In genomic region chr2:8571792-8572499, GRCh38 we compare ENCODE assay signal across 1 cellular context.
TF ChIP-seq lines count a peak whose summit lies in the region.

No MANE protein-coding gene starts in this region.

TF ChIP-seq in HepG2, 621 proteins besides CTCF, POLR2A, EP300 and RAD21 (continued from another document and continues in another):
- TF ChIP-seq, protein P1, sequence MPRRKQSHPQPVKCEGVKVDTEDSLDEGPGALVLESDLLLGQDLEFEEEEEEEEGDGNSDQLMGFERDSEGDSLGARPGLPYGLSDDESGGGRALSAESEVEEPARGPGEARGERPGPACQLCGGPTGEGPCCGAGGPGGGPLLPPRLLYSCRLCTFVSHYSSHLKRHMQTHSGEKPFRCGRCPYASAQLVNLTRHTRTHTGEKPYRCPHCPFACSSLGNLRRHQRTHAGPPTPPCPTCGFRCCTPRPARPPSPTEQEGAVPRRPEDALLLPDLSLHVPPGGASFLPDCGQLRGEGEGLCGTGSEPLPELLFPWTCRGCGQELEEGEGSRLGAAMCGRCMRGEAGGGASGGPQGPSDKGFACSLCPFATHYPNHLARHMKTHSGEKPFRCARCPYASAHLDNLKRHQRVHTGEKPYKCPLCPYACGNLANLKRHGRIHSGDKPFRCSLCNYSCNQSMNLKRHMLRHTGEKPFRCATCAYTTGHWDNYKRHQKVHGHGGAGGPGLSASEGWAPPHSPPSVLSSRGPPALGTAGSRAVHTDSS (CRISPR knock-in tag; conservative IDR thresholded peaks at IDR 0.05) = no peak
- TF ChIP-seq, protein P2, sequence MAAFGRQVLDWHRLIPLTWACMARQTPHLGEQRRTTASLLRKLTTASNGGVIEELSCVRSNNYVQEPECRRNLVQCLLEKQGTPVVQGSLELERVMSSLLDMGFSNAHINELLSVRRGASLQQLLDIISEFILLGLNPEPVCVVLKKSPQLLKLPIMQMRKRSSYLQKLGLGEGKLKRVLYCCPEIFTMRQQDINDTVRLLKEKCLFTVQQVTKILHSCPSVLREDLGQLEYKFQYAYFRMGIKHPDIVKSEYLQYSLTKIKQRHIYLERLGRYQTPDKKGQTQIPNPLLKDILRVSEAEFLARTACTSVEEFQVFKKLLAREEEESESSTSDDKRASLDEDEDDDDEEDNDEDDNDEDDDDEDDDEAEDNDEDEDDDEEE (CRISPR knock-in tag; IDR thresholded peaks at IDR 0.05) = 0 out of 2 replicates have a peak, but pooled peaks have one; percentile 4
- peak; percentile 76 for TF ChIP-seq SPEN (CRISPR knock-in tag; IDR thresholded peaks at IDR 0.05; ENCODE audit: low read depth)
- peak; percentile 98 for TF ChIP-seq ZFP36 (IDR thresholded peaks at IDR 0.05; ENCODE audit: borderline replicate concordance, low read depth, low read length, partially characterized antibody)
- TF ChIP-seq ZNF292 (CRISPR knock-in tag; IDR thresholded peaks at IDR 0.05; ENCODE audit: borderline replicate concordance, low read depth) = peak; percentile 98; the same call in 1 of the 2 replicates
- no peak for TF ChIP-seq TEF (CRISPR knock-in tag; IDR thresholded peaks at IDR 0.05)
- TF ChIP-seq SAP130 (CRISPR knock-in tag; IDR thresholded peaks at IDR 0.05; ENCODE audit: low read depth) = peak; percentile 84
- TF ChIP-seq SSRP1 (CRISPR knock-in tag; IDR thresholded peaks at IDR 0.05) = no peak
- TF ChIP-seq BRF2 (CRISPR knock-in tag; IDR thresholded peaks at IDR 0.05) = peak; percentile 67; the same call in 1 of the 2 replicates
- no peak for TF ChIP-seq CCAR2 (optimal IDR thresholded peaks at IDR 0.05; ENCODE audit: low read depth, low read length)
- peak; percentile 86 for TF ChIP-seq GATAD2A (CRISPR knock-in tag; IDR thresholded peaks at IDR 0.05)
- TF ChIP-seq CEBPG (CRISPR knock-in tag; IDR thresholded peaks at IDR 0.05) = no peak
- 0 out of 2 replicates have a peak, but pooled peaks have one; percentile 54 for TF ChIP-seq ZNF614 (CRISPR knock-in tag; IDR thresholded peaks at IDR 0.05; ENCODE audit: borderline replicate concordance)
- TF ChIP-seq MIER3 (CRISPR knock-in tag; IDR thresholded peaks at IDR 0.05; ENCODE audit: borderline replicate concordance) = peak; percentile 38; the same call in 1 of the 2 replicates
- peak; percentile 42; the same call in 1 of the 2 replicates for TF ChIP-seq SRY (CRISPR knock-in tag; IDR thresholded peaks at IDR 0.05)
- TF ChIP-seq ARID3A (IDR thresholded peaks at IDR 0.05; ENCODE audit: low read depth, low read length) = 0 out of 2 replicates have a peak, but pooled peaks have one; percentile 33
- peak; percentile 77 for TF ChIP-seq XRCC5 (optimal IDR thresholded peaks at IDR 0.05; ENCODE audit: low read length)
- TF ChIP-seq, protein P3, sequence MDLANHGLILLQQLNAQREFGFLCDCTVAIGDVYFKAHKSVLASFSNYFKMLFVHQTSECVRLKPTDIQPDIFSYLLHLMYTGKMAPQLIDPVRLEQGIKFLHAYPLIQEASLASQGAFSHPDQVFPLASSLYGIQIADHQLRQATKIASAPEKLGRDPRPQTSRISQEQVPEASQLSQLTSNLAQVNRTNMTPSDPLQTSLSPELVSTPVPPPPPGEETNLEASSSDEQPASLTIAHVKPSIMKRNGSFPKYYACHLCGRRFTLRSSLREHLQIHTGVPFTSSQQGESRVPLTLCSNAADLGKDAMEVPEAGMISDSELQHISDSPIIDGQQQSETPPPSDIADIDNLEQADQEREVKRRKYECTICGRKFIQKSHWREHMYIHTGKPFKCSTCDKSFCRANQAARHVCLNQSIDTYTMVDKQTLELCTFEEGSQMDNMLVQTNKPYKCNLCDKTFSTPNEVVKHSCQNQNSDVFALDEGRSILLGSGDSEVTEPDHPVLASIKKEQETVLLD (CRISPR knock-in tag; IDR thresholded peaks at IDR 0.05; ENCODE audit: low read depth) = no peak
- no peak for TF ChIP-seq ZNF639 (CRISPR knock-in tag; conservative IDR thresholded peaks at IDR 0.05)
- no peak for TF ChIP-seq HNRNPUL1 (IDR thresholded peaks at IDR 0.05; ENCODE audit: low read depth, low read length)
- TF ChIP-seq, protein P4, sequence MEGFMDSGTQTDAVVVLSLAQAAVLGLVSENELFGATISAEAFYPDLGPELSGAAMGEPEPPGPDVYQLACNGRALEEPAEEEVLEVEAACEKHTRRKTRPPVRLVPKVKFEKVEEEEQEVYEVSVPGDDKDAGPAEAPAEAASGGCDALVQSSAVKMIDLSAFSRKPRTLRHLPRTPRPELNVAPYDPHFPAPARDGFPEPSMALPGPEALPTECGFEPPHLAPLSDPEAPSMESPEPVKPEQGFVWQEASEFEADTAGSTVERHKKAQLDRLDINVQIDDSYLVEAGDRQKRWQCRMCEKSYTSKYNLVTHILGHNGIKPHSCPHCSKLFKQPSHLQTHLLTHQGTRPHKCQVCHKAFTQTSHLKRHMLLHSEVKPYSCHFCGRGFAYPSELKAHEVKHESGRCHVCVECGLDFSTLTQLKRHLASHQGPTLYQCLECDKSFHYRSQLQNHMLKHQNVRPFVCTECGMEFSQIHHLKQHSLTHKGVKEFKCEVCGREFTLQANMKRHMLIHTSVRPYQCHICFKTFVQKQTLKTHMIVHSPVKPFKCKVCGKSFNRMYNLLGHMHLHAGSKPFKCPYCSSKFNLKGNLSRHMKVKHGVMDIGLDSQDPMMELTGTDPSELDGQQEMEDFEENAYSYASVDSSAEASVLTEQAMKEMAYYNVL (CRISPR knock-in tag; IDR thresholded peaks at IDR 0.05; ENCODE audit: borderline replicate concordance) = peak; percentile 43
- TF ChIP-seq, protein P5, sequence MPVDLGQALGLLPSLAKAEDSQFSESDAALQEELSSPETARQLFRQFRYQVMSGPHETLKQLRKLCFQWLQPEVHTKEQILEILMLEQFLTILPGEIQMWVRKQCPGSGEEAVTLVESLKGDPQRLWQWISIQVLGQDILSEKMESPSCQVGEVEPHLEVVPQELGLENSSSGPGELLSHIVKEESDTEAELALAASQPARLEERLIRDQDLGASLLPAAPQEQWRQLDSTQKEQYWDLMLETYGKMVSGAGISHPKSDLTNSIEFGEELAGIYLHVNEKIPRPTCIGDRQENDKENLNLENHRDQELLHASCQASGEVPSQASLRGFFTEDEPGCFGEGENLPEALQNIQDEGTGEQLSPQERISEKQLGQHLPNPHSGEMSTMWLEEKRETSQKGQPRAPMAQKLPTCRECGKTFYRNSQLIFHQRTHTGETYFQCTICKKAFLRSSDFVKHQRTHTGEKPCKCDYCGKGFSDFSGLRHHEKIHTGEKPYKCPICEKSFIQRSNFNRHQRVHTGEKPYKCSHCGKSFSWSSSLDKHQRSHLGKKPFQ (CRISPR knock-in tag; IDR thresholded peaks at IDR 0.05; ENCODE audit: insufficient replicate concordance) = peak; percentile 71
- TF ChIP-seq PITX1 (CRISPR knock-in tag; IDR thresholded peaks at IDR 0.05) = peak; percentile 85; the same call in 1 of the 2 replicates
- TF ChIP-seq, protein P6, sequence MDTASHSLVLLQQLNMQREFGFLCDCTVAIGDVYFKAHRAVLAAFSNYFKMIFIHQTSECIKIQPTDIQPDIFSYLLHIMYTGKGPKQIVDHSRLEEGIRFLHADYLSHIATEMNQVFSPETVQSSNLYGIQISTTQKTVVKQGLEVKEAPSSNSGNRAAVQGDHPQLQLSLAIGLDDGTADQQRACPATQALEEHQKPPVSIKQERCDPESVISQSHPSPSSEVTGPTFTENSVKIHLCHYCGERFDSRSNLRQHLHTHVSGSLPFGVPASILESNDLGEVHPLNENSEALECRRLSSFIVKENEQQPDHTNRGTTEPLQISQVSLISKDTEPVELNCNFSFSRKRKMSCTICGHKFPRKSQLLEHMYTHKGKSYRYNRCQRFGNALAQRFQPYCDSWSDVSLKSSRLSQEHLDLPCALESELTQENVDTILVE (CRISPR knock-in tag; IDR thresholded peaks at IDR 0.05) = peak; percentile 35; the same call in 1 of the 2 replicates
- no peak for TF ChIP-seq ZFP82 (CRISPR knock-in tag; IDR thresholded peaks at IDR 0.05; ENCODE audit: borderline replicate concordance)
- 0 out of 2 replicates have a peak, but pooled peaks have one; percentile 63 for TF ChIP-seq ZNF3 (CRISPR knock-in tag; IDR thresholded peaks at IDR 0.05)
- TF ChIP-seq MED1 (CRISPR knock-in tag; IDR thresholded peaks at IDR 0.05) = peak; percentile 72
- TF ChIP-seq ZMYM4 (CRISPR knock-in tag; IDR thresholded peaks at IDR 0.05) = peak; percentile 50; the same call in 1 of the 2 replicates
- TF ChIP-seq, protein P7, sequence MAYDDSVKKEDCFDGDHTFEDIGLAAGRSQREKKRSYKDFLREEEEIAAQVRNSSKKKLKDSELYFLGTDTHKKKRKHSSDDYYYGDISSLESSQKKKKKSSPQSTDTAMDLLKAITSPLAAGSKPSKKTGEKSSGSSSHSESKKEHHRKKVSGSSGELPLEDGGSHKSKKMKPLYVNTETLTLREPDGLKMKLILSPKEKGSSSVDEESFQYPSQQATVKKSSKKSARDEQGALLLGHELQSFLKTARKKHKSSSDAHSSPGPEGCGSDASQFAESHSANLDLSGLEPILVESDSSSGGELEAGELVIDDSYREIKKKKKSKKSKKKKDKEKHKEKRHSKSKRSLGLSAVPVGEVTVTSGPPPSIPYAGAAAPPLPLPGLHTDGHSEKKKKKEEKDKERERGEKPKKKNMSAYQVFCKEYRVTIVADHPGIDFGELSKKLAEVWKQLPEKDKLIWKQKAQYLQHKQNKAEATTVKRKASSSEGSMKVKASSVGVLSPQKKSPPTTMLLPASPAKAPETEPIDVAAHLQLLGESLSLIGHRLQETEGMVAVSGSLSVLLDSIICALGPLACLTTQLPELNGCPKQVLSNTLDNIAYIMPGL (CRISPR knock-in tag; IDR thresholded peaks at IDR 0.05; ENCODE audit: borderline replicate concordance in 1 of 2, low read depth in 1 of 2) = peak in 1 of 2 experiments; percentile 38; a peak in 1 of 4 replicates
- peak; percentile 81 for TF ChIP-seq ZNF687 (CRISPR knock-in tag; IDR thresholded peaks at IDR 0.05)
- TF ChIP-seq ZNF724P (CRISPR knock-in tag; IDR thresholded peaks at IDR 0.05; ENCODE audit: borderline replicate concordance) = no peak
- peak; percentile 83 for TF ChIP-seq ZBTB7B (CRISPR knock-in tag; IDR thresholded peaks at IDR 0.05)
- TF ChIP-seq ZNF431 (CRISPR knock-in tag; IDR thresholded peaks at IDR 0.05; ENCODE audit: borderline replicate concordance, low read depth) = no peak
- TF ChIP-seq ZNF781 (CRISPR knock-in tag; IDR thresholded peaks at IDR 0.05; ENCODE audit: borderline replicate concordance, not compliant biosample characterization) = no peak
- TF ChIP-seq ZNF768 (CRISPR knock-in tag; IDR thresholded peaks at IDR 0.05) = peak; percentile 39; the same call in 1 of the 2 replicates
- no peak for TF ChIP-seq ZNF446 (CRISPR knock-in tag; IDR thresholded peaks at IDR 0.05)
